ENCODE assay signal across 9 cellular contexts in the genomic region with DNA sequence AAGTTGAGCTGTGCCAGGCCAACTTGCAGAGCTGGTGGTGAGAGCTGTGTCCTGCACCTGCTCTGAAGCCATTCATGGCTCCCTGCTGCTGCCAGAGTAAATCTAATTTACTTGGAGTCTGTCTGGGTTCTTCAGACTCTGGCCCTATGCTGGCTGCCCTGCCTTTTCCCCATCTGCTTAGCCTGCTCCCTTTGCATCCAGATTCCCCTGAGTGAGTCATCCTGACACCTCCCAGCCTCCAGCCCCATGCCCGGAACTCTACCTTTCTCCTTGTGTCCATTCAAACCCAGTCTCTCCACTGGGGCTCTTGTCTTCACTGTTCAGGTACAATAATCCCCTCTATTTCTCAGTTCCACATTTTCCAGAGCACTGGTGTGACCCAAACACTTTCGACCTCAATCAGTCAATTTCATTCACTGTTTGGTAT.
DNase-seq lines count a peak whose midpoint lies in the region; ATAC-seq and TF ChIP-seq lines count a peak whose summit lies in the region.
"Had no signal": no experiment of that assay in that cellular context is flagged by ENCODE, and none has a peak within 500 bp of the region (broad histone marks: within the 10 kb centered on the region; RNA-seq: fewer than 3 reads in every experiment).

No MANE protein-coding gene starts in this region.

- H3K9me3 Mint-ChIP-seq in natural killer cell treated with Interleukin-12 subunit alpha and Interleukin-12 subunit beta and Interleukin-15 and Interleukin-18, amount 100 ng/mL, for 72 hours, result no peaks in the 10 kb centered on the region

- CTCF ChIA-PET in Panc1 (lab: Charles Lee), result interaction anchor here (1.0 kb wide), 1 partner anchor 23 kb away, joined by 3 read pairs; no protein-coding TSS in a partner anchor

- no peak for TF ChIP-seq CTCF in Panc1 (IDR thresholded peaks at IDR 0.05)

- H3K27ac Mint-ChIP-seq in natural killer cell treated with Interleukin-12 subunit alpha and Interleukin-12 subunit beta and Interleukin-15 and Interleukin-18, amount 100 ng/mL, for 72 hours, result no peak overlapping the region

- DNase-seq in AG08395 (ENCODE audit: low spot score), result peak; percentile 66
- peak; percentile 7 for DNase-seq in Panc1 (ENCODE audit: low read depth, low spot score)
- DNase-seq in iPS DF 19.7 (ENCODE audit: low read depth, low spot score), result peak; percentile 28
- no peak for DNase-seq in natural killer cell treated with Interleukin-12 subunit alpha and Interleukin-12 subunit beta and Interleukin-15 and Interleukin-18, amount 100 ng/mL, for 72 hours (ENCODE audit: low spot score)
- no peak for DNase-seq in MV-4-11 (lab: John Stamatoyannopoulos, UW)
- DNase-seq: activated CD8-positive, alpha-beta memory T cell treated with anti-CD3 and anti-CD28 coated beads, Interleukin-2, amount 50 U/mL, for 48 hours had no signal

- intact Hi-C loops in Panc1 (cut with micrococcal nuclease; ENCODE audit: unreplicated experiment), result no loop called here

- peaks cover 15 to 16% of the 10 kb centered on the region in 2 donors for H3K27me3 Mint-ChIP-seq in natural killer cell treated with Interleukin-12 subunit alpha and Interleukin-12 subunit beta and Interleukin-15 and Interleukin-18, amount 100 ng/mL, for 72 hours

- H3K4me3 ChIP-seq in Panc1 (ENCODE audit: low read depth in 2 of 2, low read length in 2 of 2), result no peak overlapping the region

- no peaks in the 10 kb centered on the region for H3K4me1 Mint-ChIP-seq in natural killer cell treated with Interleukin-12 subunit alpha and Interleukin-12 subunit beta and Interleukin-15 and Interleukin-18, amount 100 ng/mL, for 72 hours (ENCODE audit: low read depth in 2 of 2)

- peaks cover 6% of the 10 kb centered on the region for H3K27me3 ChIP-seq in Panc1 (ENCODE audit: control insufficient read depth, insufficient read depth, low read length)

- H3K36me3 Mint-ChIP-seq in natural killer cell treated with Interleukin-12 subunit alpha and Interleukin-12 subunit beta and Interleukin-15 and Interleukin-18, amount 100 ng/mL, for 72 hours, result no peaks in the 10 kb centered on the region

- H3K4me3 Mint-ChIP-seq in natural killer cell treated with Interleukin-12 subunit alpha and Interleukin-12 subunit beta and Interleukin-15 and Interleukin-18, amount 100 ng/mL, for 72 hours, result no peak overlapping the region

- POLR2A ChIA-PET in Panc1 (lab: Charles Lee), result no interaction called here

- H3K27ac ChIP-seq in Panc1 (ENCODE audit: low read length), result no peak overlapping the region; the same call in 1 of the 2 replicates

- H3K4me1 ChIP-seq in Panc1 (ENCODE audit: control insufficient read depth, insufficient read depth, low read length), result no peaks in the 10 kb centered on the region; the same call in 1 of the 2 replicates

- no peaks in the 10 kb centered on the region for H3K36me3 ChIP-seq in Panc1 (ENCODE audit: control insufficient read depth, insufficient read depth, low read length)

- in situ Hi-C loops in Panc1 (cut with HindIII; ENCODE audit: low pct_unique_long_range_greater_than_20kb, low sequenced_read_pairs), result no loop called here

- no TSS peak for BruUV-seq in Panc1 (replicated peaks; lab: Mats Ljungman, UMichigan)

- ATAC-seq in GM21529 (IDR thresholded peaks at IDR 0.05; ENCODE audit: unreplicated experiment) (peak; percentile 61), Panc1 (peak; percentile 83), GM19452 (IDR thresholded peaks at IDR 0.05; ENCODE audit: unreplicated experiment) (no peak), HG03460 (IDR thresholded peaks at IDR 0.05; ENCODE audit: unreplicated experiment) (no peak)
- ATAC-seq in natural killer cell treated with Interleukin-12 subunit alpha and Interleukin-12 subunit beta and Interleukin-15 and Interleukin-18, amount 100 ng/mL, for 72 hours, result no peak

- H3K9me3 ChIP-seq in Panc1 (ENCODE audit: control insufficient read depth, insufficient read depth, low read depth, low read length), result no peaks in the 10 kb centered on the region

Comparison
In these comparisons a context has a peak if more than half of its experiments do, and no peak if none do; other contexts are left out.
1. DNase-seq: peak in AG08395 (single experiment), Panc1 (single experiment) and iPS DF 19.7 (single experiment); none in natural killer cell treated with Interleukin-12 subunit alpha and Interleukin-12 subunit beta and Interleukin-15 and Interleukin-18, amount 100 ng/mL, for 72 hours (single experiment) and MV-4-11 (single experiment).
2. ATAC-seq: peak in GM21529 (single experiment) and Panc1 (single experiment); none in GM19452 (single experiment), HG03460 (single experiment) and natural killer cell treated with Interleukin-12 subunit alpha and Interleukin-12 subunit beta and Interleukin-15 and Interleukin-18, amount 100 ng/mL, for 72 hours (0 of 2).